ENCODE assay signal across 8 cellular contexts in genomic region chr18:79679552-79680099, GRCh38. TPM values are rescaled to one million over a fixed set of nuclear protein-coding genes. Genes with fewer than 3 reads are reported as not detected.
DNase-seq lines count a peak whose midpoint lies in the region; ATAC-seq, FAIRE-seq and TF ChIP-seq lines count a peak whose summit lies in the region.

A gene with protein sequence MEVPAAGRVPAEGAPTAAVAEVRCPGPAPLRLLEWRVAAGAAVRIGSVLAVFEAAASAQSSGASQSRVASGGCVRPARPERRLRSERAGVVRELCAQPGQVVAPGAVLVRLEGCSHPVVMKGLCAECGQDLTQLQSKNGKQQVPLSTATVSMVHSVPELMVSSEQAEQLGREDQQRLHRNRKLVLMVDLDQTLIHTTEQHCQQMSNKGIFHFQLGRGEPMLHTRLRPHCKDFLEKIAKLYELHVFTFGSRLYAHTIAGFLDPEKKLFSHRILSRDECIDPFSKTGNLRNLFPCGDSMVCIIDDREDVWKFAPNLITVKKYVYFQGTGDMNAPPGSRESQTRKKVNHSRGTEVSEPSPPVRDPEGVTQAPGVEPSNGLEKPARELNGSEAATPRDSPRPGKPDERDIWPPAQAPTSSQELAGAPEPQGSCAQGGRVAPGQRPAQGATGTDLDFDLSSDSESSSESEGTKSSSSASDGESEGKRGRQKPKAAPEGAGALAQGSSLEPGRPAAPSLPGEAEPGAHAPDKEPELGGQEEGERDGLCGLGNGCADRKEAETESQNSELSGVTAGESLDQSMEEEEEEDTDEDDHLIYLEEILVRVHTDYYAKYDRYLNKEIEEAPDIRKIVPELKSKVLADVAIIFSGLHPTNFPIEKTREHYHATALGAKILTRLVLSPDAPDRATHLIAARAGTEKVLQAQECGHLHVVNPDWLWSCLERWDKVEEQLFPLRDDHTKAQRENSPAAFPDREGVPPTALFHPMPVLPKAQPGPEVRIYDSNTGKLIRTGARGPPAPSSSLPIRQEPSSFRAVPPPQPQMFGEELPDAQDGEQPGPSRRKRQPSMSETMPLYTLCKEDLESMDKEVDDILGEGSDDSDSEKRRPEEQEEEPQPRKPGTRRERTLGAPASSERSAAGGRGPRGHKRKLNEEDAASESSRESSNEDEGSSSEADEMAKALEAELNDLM (plus strand): TSS chr18:79679803. CDS start chr18:79679948, 145 bp downstream.

- H3K9me3 ChIP-seq in K562 (replicated peaks; ENCODE audit: control insufficient read depth, insufficient read depth, low read depth, low read length): no peaks in the 10 kb centered on the region
- no peaks in the 10 kb centered on the region for H3K9me3 ChIP-seq in iPS DF 6.9 (ENCODE audit: control insufficient read depth, insufficient read depth, low read length)
- H3K9me3 ChIP-seq in gastrocnemius medialis: no peaks in the 10 kb centered on the region

- DNase-seq in NCI-H2029 (lab: John Stamatoyannopoulos, UW) (peak; percentile 74), NCI-H2029 treated with DMSO at 0.1 percent for 48 hours (lab: John Stamatoyannopoulos, UW) (no peak), NCI-H2081 treated with DMSO at 0.1 percent for 48 hours (lab: John Stamatoyannopoulos, UW) (peak; percentile 54), T-helper 9 cell (peak; percentile 81), K562 (ENCODE audit: extremely low read depth in 1 of 4, low spot score in 3 of 4) (peak; percentile 70 to 90 (median 80)), iPS DF 6.9 (ENCODE audit: low read depth, low spot score) (peak; percentile 58), gastrocnemius medialis (peak; percentile 77 to 91)

- H3K9me1 ChIP-seq in K562 (ENCODE audit: control insufficient read depth, insufficient read depth, low read length): no peaks in the 10 kb centered on the region

- peak within 1 kb of the TSS; percentile 86 for H3K4me2 ChIP-seq in K562 (ENCODE audit: insufficient read depth, low read length)

- H3K27me3 ChIP-seq in K562 (ENCODE audit: control insufficient read depth in 2 of 2, insufficient read depth in 2 of 2, low read length in 2 of 2) (no peaks in the 10 kb centered on the region), iPS DF 6.9 (ENCODE audit: control insufficient read depth, insufficient read depth, low read length) (no peaks in the 10 kb centered on the region), gastrocnemius medialis (no peaks in the 10 kb centered on the region)

- 2% methylated on average over 42 of the region's 88 CpGs for WGBS in K562 (ENCODE audit: insufficient coverage, low coverage, missing lambda C conversion rate)
- no CpG with 5 or more reads among the region's 88 CpGs for WGBS in iPS DF 6.9 (ENCODE audit: insufficient coverage, insufficient read length)

- peaks cover 7% of the 10 kb centered on the region for H4K20me1 ChIP-seq in K562 (replicated peaks; ENCODE audit: control insufficient read depth, insufficient read depth, low read length)

- BruUV-seq in K562 (replicated peaks; lab: Mats Ljungman, UMichigan): no TSS peak

- CTCF ChIA-PET in K562 (lab: Yijun Ruan, JAX; ENCODE audit: low intra/inter-chr PET ratio): no interaction called here

- H3K27ac ChIP-seq in K562 (ENCODE audit: extremely low read depth, low read depth, low read length) (peak within 1 kb of the TSS; percentile 99), iPS DF 6.9 (ENCODE audit: low read length) (no peak within 1 kb of the TSS), gastrocnemius medialis (peak within 1 kb of the TSS; percentile 94 to 99 (median 96))

- TF ChIP-seq POLR2A in K562 (conservative IDR thresholded peaks at IDR 0.05): no peak
- peak in 1 of 2 donors; percentile 65 for TF ChIP-seq POLR2A in gastrocnemius medialis (IDR thresholded peaks at IDR 0.05)

- peaks cover 15 to 26% of the 10 kb centered on the region in 2 experiments for H3K4me1 ChIP-seq in K562 (replicated peaks in 1 of 2; ENCODE audit: control insufficient read depth in 2 of 2, insufficient read depth in 2 of 2, low read length in 2 of 2)
- peaks cover 3% of the 10 kb centered on the region for H3K4me1 ChIP-seq in iPS DF 6.9 (ENCODE audit: control insufficient read depth, insufficient read depth, low read length)
- H3K4me1 ChIP-seq in gastrocnemius medialis: peaks cover 29 to 30% of the 10 kb centered on the region in 2 donors

- FAIRE-seq in K562 (lab: Jason Lieb, UNC): no peak

- POLR2A ChIA-PET in K562 (lab: Yijun Ruan, JAX): interaction anchor here (1.0 to 1.3 kb wide), 3 partner anchors 13 to 69 kb away, joined by 3 to 6 read pairs (median 3); no protein-coding TSS in a partner anchor

- peaks cover 70% of the 10 kb centered on the region for H3K79me2 ChIP-seq in K562 (ENCODE audit: control insufficient read depth, insufficient read depth, low read length)

- H3K36me3 ChIP-seq in K562 (ENCODE audit: control insufficient read depth, insufficient read depth, low read length): peaks cover 17% of the 10 kb centered on the region; the same call in 2 of the 3 replicates
- H3K36me3 ChIP-seq in iPS DF 6.9 (ENCODE audit: control insufficient read depth, insufficient read depth, low read length): 0 out of 2 replicates have a peak, but pooled peaks cover 2% of the 10 kb centered on the region
- no peaks in the 10 kb centered on the region for H3K36me3 ChIP-seq in gastrocnemius medialis

- peak in 1 of 3 experiments; percentile 7; a peak in 1 of 6 replicates for TF ChIP-seq CTCF in K562 (IDR thresholded peaks at IDR 0.05 in 2 of 3, conservative IDR thresholded peaks at IDR 0.05 in 1 of 3; ENCODE audit: insufficient read depth in 2 of 3, low read depth in 1 of 3, low read length in 3 of 3)
- peak in 3 of 5 experiments; percentile 7 to 45 (median 38) for TF ChIP-seq CTCF in gastrocnemius medialis (IDR thresholded peaks at IDR 0.05 in 4 of 5, conservative IDR thresholded peaks at IDR 0.05 in 1 of 5)

- H3K9ac ChIP-seq in K562 (ENCODE audit: insufficient read depth in 1 of 2, low read depth in 2 of 2, low read length in 2 of 2): peak within 1 kb of the TSS; percentile 94 to 99

- ATAC-seq in HG02970 (IDR thresholded peaks at IDR 0.05; ENCODE audit: low FRiP score, unreplicated experiment) (peak; percentile 63), K562 (peak; percentile 71), gastrocnemius medialis (peak; percentile 88)

- in situ Hi-C loops in K562 (cut with MboI) (no loop called here), gastrocnemius medialis (cut with MboI; ENCODE audit: low sequenced_read_pairs in 4 of 4) (no loop called here)

- no peak for TF ChIP-seq RAD21 in K562 (CRISPR knock-in tag; conservative IDR thresholded peaks at IDR 0.05 in 1 of 2, IDR thresholded peaks at IDR 0.05 in 1 of 2)

- no peak for TF ChIP-seq EP300 in K562 (IDR thresholded peaks at IDR 0.05; ENCODE audit: low read length)

- H2AFZ ChIP-seq in K562 (ENCODE audit: low read depth, low read length): peak within 1 kb of the TSS; percentile 100

- intact Hi-C loops in K562 (cut with micrococcal nuclease) (no loop called here), gastrocnemius medialis (cut with DNase I; ENCODE audit: low total_unique reads) (loop anchor here (1.0 to 5.0 kb wide), 6 partner anchors 43 to 610 kb away; partner anchors contain the start of genes ATP9B, NFATC1 and TXNL4A)

- peak within 1 kb of the TSS; percentile 74 for H3K4me3 ChIP-seq in K562
- peak within 1 kb of the TSS; percentile 91 for H3K4me3 ChIP-seq in iPS DF 6.9 (ENCODE audit: low read length)
- peak within 1 kb of the TSS; percentile 64 to 90 (median 80) for H3K4me3 ChIP-seq in gastrocnemius medialis

TF ChIP-seq in K562, 482 proteins besides CTCF, POLR2A, EP300 and RAD21 (continues in another document):
- TF ChIP-seq, protein P1, sequence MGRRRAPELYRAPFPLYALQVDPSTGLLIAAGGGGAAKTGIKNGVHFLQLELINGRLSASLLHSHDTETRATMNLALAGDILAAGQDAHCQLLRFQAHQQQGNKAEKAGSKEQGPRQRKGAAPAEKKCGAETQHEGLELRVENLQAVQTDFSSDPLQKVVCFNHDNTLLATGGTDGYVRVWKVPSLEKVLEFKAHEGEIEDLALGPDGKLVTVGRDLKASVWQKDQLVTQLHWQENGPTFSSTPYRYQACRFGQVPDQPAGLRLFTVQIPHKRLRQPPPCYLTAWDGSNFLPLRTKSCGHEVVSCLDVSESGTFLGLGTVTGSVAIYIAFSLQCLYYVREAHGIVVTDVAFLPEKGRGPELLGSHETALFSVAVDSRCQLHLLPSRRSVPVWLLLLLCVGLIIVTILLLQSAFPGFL (CRISPR knock-in tag; IDR thresholded peaks at IDR 0.05): no peak
- TF ChIP-seq MYNN (IDR thresholded peaks at IDR 0.05): no peak
- no peak for TF ChIP-seq MYNN (CRISPR knock-in tag; IDR thresholded peaks at IDR 0.05)
- TF ChIP-seq SLC30A9 (CRISPR knock-in tag; IDR thresholded peaks at IDR 0.05): no peak
- peak; percentile 50 to 64 for TF ChIP-seq SIX5 (IDR thresholded peaks at IDR 0.05; ENCODE audit: borderline replicate concordance in 1 of 2, insufficient read depth in 1 of 2, low read depth in 1 of 2, low read length in 2 of 2)
- peak in 1 of 2 experiments; percentile 6; a peak in 1 of 4 replicates for TF ChIP-seq SRF (CRISPR knock-in tag; IDR thresholded peaks at IDR 0.05)
- no peak for TF ChIP-seq THRAP3 (IDR thresholded peaks at IDR 0.05; ENCODE audit: borderline replicate concordance)

RNA-seq across cellular contexts. Expression of the gene that starts here (rescaled TPM):
- total RNA-seq in K562 (2011; cell fraction: chromatin; rRNA removed; ENCODE audit: low replicate concordance): 18.1 and 24.6 TPM in 2 replicates
- 14.2 and 16.2 TPM in 2 replicates for total RNA-seq in K562 (2011; cell fraction: nucleolus; rRNA removed)
- 9.8 and 14.2 TPM in 2 replicates for total RNA-seq in K562 (2011; cell fraction: nucleoplasm; rRNA removed)
- total RNA-seq in K562 (2014; rRNA removed) (15.0 and 15.7 TPM in 2 replicates), K562 (2014; rRNA removed; fragmentation: Illumina TruSeq; extraction: Trizol) (3.2 and 3.4 TPM in 2 replicates), K562 (2015; rRNA removed; fragmentation: Illumina TruSeq; extraction: Trizol) (6.9 and 7.7 TPM in 2 replicates), K562 (2021) (15.1 and 19.2 TPM in 2 replicates), gastrocnemius medialis (10 to 100 TPM; 12.3 to 21.8 (median 16.5) TPM)
- polyA plus RNA-seq in K562 (2011; rRNA removed) (3.3 and 5.0 TPM in 2 replicates), K562 (2014; fragmentation: Illumina TruSeq; extraction: Trizol) (4.0 and 7.1 TPM in 2 replicates), K562 (2014; fragmentation: Nextera tagmentation; extraction: Ambion mirVana) (under 1 TPM; 0.07 to 0.21 TPM), K562 (2014; rRNA removed) (7.3 and 7.6 TPM in 2 replicates)
- polyA plus RNA-seq in K562 (2011; cell fraction: cytosol; rRNA removed): 3.1 and 4.8 TPM in 2 replicates
- polyA plus RNA-seq in K562 (2011; cell fraction: nucleus; rRNA removed): 9.4 and 14.5 TPM in 2 replicates
- polyA plus RNA-seq in K562 (2012): 8.3 and 8.6 TPM in 2 replicates
- 3.7 and 4.3 TPM in 2 replicates for polyA minus RNA-seq in K562 (2011; rRNA and poly(A)+ RNA removed)
- polyA minus RNA-seq in K562 (2011; cell fraction: cytosol; rRNA and poly(A)+ RNA removed): 7.5 and 7.7 TPM in 2 replicates
- polyA minus RNA-seq in K562 (2011; cell fraction: nucleus; rRNA and poly(A)+ RNA removed): 8.8 and 13.7 TPM in 2 replicates
